Comparison of ENCODE assay signal across 16 cellular contexts in genomic region chr16:27445502-27446175, GRCh38. TPM values are rescaled to one million over a fixed set of nuclear protein-coding genes. Genes with fewer than 3 reads are reported as not detected.
DNase-seq lines count a peak whose midpoint lies in the region; ATAC-seq and TF ChIP-seq lines count a peak whose summit lies in the region.
"Had no signal": no experiment of that assay in that cellular context is flagged by ENCODE, and none has a peak within 500 bp of the region (broad histone marks: within the 10 kb centered on the region; RNA-seq: fewer than 3 reads in every experiment).

No MANE protein-coding gene starts in this region.

- H3K4me3 Mint-ChIP-seq in chondrocyte (ENCODE audit: unreplicated experiment), result no peak overlapping the region
- peak overlapping the region in 1 of 2 donors; percentile 11 for H3K4me3 Mint-ChIP-seq in stimulated activated naive B cell treated with anti-CD40 and anti-IgM and Interleukin-4, amounts not matched to agents 10 μg/mL and 1 μg/mL and 100 μg/mL, for 72 hours

- H3K4me1 Mint-ChIP-seq in chondrocyte (ENCODE audit: low read depth), result peaks cover 18% of the 10 kb centered on the region
- peaks cover 63 to 93% of the 10 kb centered on the region in 2 donors for H3K4me1 Mint-ChIP-seq in stimulated activated naive B cell treated with anti-CD40 and anti-IgM and Interleukin-4, amounts not matched to agents 10 μg/mL and 1 μg/mL and 100 μg/mL, for 72 hours

- H3K9me3 ChIP-seq in OCI-LY3 (ENCODE audit: insufficient read depth, low read length), result no peaks in the 10 kb centered on the region
- H3K9me3 ChIP-seq: transverse colon had no signal

- peaks cover 3% of the 10 kb centered on the region for H3K9me3 Mint-ChIP-seq in chondrocyte (ENCODE audit: low read depth)
- peaks cover under 1% of the 10 kb centered on the region in 2 donors for H3K9me3 Mint-ChIP-seq in stimulated activated naive B cell treated with anti-CD40 and anti-IgM and Interleukin-4, amounts not matched to agents 10 μg/mL and 1 μg/mL and 100 μg/mL, for 72 hours

- no peak for ATAC-seq in stimulated activated naive B cell treated with anti-CD40 and anti-IgM and Interleukin-4, amounts not matched to agents 10 μg/mL and 1 μg/mL and 100 μg/mL, for 72 hours (replicated peaks)
- ATAC-seq in GM21619 (IDR thresholded peaks at IDR 0.05; ENCODE audit: unreplicated experiment), result no peak
- no peak for ATAC-seq in GM21367 (IDR thresholded peaks at IDR 0.05; ENCODE audit: unreplicated experiment)

- H3K9ac ChIP-seq in OCI-LY3 (ENCODE audit: low read length), result no peak overlapping the region

- TF ChIP-seq CTCF in OCI-LY3 (IDR thresholded peaks at IDR 0.05; ENCODE audit: low read depth, low read length) (peak; percentile 14; the same call in 1 of the 2 replicates), chondrocyte (IDR thresholded peaks at IDR 0.05) (peak; percentile 11)

- no peaks in the 10 kb centered on the region for H3K27me3 Mint-ChIP-seq in chondrocyte (ENCODE audit: low read depth)
- no peaks in the 10 kb centered on the region for H3K27me3 Mint-ChIP-seq in stimulated activated naive B cell treated with anti-CD40 and anti-IgM and Interleukin-4, amounts not matched to agents 10 μg/mL and 1 μg/mL and 100 μg/mL, for 72 hours

- peaks cover 29% of the 10 kb centered on the region for H3K79me2 ChIP-seq in OCI-LY3 (ENCODE audit: low read length)

- H3K36me3 Mint-ChIP-seq in chondrocyte (ENCODE audit: low read depth), result peaks cover 9% of the 10 kb centered on the region
- peaks cover 89 to 93% of the 10 kb centered on the region in 2 donors for H3K36me3 Mint-ChIP-seq in stimulated activated naive B cell treated with anti-CD40 and anti-IgM and Interleukin-4, amounts not matched to agents 10 μg/mL and 1 μg/mL and 100 μg/mL, for 72 hours

- H3K4me1 ChIP-seq in OCI-LY3 (ENCODE audit: low read length), result peaks cover 56% of the 10 kb centered on the region
- H3K4me1 ChIP-seq: transverse colon had no signal

- H2AFZ ChIP-seq in OCI-LY3 (ENCODE audit: low read depth, low read length), result no peak overlapping the region

- peaks cover 43% of the 10 kb centered on the region for H4K20me1 ChIP-seq in OCI-LY3 (ENCODE audit: insufficient read depth, low read length)

- peak; percentile 58 for DNase-seq in activated effector memory CD4-positive, alpha-beta T cell treated with anti-CD3 and anti-CD28 coated beads, Interleukin-2, amount 50 U/mL, for 16 hours
- no peak for DNase-seq in activated effector memory CD4-positive, alpha-beta T cell treated with Interleukin-2 at 50 U/mL for 16 hours
- DNase-seq in chondrocyte (ENCODE audit: low spot score) (peak; percentile 65), D341Med (ENCODE audit: low spot score) (no peak)
- no peak for DNase-seq in stimulated activated naive B cell treated with anti-CD40 and anti-IgM and Interleukin-4, amounts not matched to agents 10 μg/mL and 1 μg/mL and 100 μg/mL, for 72 hours
- DNase-seq: DMS79; KG1; NCI-H187; NCI-H774; RPMI8226; stimulated activated CD4-positive, alpha-beta T cell treated with anti-CD3 and anti-CD28 coated beads, Interleukin-15, amount 100 ng/mL, for 24 hours; T-helper 9 cell; transverse colon had no signal

- peak overlapping the region; percentile 14; the same call in 1 of the 2 replicates for H3K27ac ChIP-seq in OCI-LY3 (ENCODE audit: low read length)
- H3K27ac ChIP-seq: transverse colon had no signal

- H3K27ac Mint-ChIP-seq in chondrocyte (ENCODE audit: unreplicated experiment), result no peak overlapping the region
- H3K27ac Mint-ChIP-seq in stimulated activated naive B cell treated with anti-CD40 and anti-IgM and Interleukin-4, amounts not matched to agents 10 μg/mL and 1 μg/mL and 100 μg/mL, for 72 hours, result peak overlapping the region; percentile 87

- peaks cover 88% of the 10 kb centered on the region for H3K36me3 ChIP-seq in OCI-LY3 (replicated peaks; ENCODE audit: low read depth, low read length)
- H3K36me3 ChIP-seq: transverse colon had no signal

- no peaks in the 10 kb centered on the region for H3K27me3 ChIP-seq in OCI-LY3 (ENCODE audit: low read depth, low read length)

- H3K4me3 ChIP-seq in OCI-LY3 (ENCODE audit: low read length), result no peak overlapping the region
- H3K4me3 ChIP-seq: transverse colon had no signal

- H3K4me2 ChIP-seq in OCI-LY3 (ENCODE audit: low read length), result no peak overlapping the region

RNA-seq across cellular contexts. Expression of gene IL21R, which starts 43.7 kb away (rescaled TPM):
- 2.1 to 11.3 TPM (median 2.2 TPM) in 3 replicates for total RNA-seq in chondrocyte

Comparison
In these comparisons a context has a peak if more than half of its experiments do, and no peak if none do; other contexts are left out.
1. DNase-seq: peak in activated effector memory CD4-positive, alpha-beta T cell treated with anti-CD3 and anti-CD28 coated beads, Interleukin-2, amount 50 U/mL, for 16 hours (single experiment) and chondrocyte (single experiment); none in activated effector memory CD4-positive, alpha-beta T cell treated with Interleukin-2 at 50 U/mL for 16 hours (single experiment), stimulated activated naive B cell treated with anti-CD40 and anti-IgM and Interleukin-4, amounts not matched to agents 10 μg/mL and 1 μg/mL and 100 μg/mL, for 72 hours (single experiment) and D341Med (single experiment).